In the genomic region with DNA sequence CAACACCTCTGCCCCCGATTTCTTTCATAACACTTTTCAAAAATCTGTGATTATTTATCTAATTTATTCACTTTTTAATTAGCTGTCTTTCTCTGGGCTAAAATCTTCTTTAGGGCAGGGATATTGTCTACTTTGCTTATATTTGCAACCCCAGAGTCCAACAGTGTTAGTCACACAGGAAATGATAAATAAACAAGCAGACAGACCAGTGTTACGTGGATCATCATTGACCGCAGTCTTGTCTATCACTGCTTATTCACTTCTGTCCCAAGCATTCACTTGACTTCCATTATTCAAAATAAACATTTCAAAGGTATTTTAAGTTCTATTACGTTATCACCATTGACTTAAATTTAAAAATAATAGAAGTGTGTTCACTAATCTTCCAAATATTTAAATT, we compare ENCODE assay signal across 16 cellular contexts.
DNase-seq lines count a peak whose midpoint lies in the region; ATAC-seq and TF ChIP-seq lines count a peak whose summit lies in the region.
"Had no signal": no experiment of that assay in that cellular context is flagged by ENCODE, and none has a peak within 500 bp of the region (broad histone marks: within the 10 kb centered on the region; RNA-seq: fewer than 3 reads in every experiment).

No MANE protein-coding gene starts in this region.

- BruUV-seq in HCT116 (replicated peaks; lab: Mats Ljungman, UMichigan): no TSS peak

- H3K27me3 ChIP-seq in HCT116 (ENCODE audit: insufficient read depth, low read length): no peaks in the 10 kb centered on the region
- no peaks in the 10 kb centered on the region for H3K27me3 ChIP-seq in foreskin keratinocyte
- H3K27me3 ChIP-seq: upper lobe of right lung had no signal

- ATAC-seq in HCT116: peak; percentile 76
- ATAC-seq in foreskin keratinocyte: peak; percentile 99
- no peak for ATAC-seq in HG03565 (IDR thresholded peaks at IDR 0.05; ENCODE audit: unreplicated experiment)
- ATAC-seq: natural killer cell treated with Interleukin-12 subunit alpha and Interleukin-12 subunit beta and Interleukin-15 and Interleukin-18, amount 100 ng/mL, for 72 hours; upper lobe of right lung had no signal

- TF ChIP-seq CTCF in HCT116 (IDR thresholded peaks at IDR 0.05 in 2 of 3, conservative IDR thresholded peaks at IDR 0.05 in 1 of 3; ENCODE audit: borderline replicate concordance in 1 of 3, insufficient read depth in 1 of 3, low read depth in 2 of 3, low read length in 2 of 3): no peak
- no peak for TF ChIP-seq CTCF in foreskin keratinocyte (conservative IDR thresholded peaks at IDR 0.05)

- H3K36me3 ChIP-seq in HCT116 (ENCODE audit: control insufficient read depth in 1 of 2, insufficient read depth in 2 of 2, low read length in 2 of 2): no peaks in the 10 kb centered on the region
- H3K36me3 ChIP-seq: upper lobe of right lung had no signal

- no peaks in the 10 kb centered on the region for H4K20me1 ChIP-seq in HCT116 (ENCODE audit: insufficient read depth)

- H3K9me2 ChIP-seq in HCT116 (ENCODE audit: insufficient read depth): no peaks in the 10 kb centered on the region

- no peak for TF ChIP-seq POLR2A in HCT116 (IDR thresholded peaks at IDR 0.05; ENCODE audit: borderline replicate concordance, extremely low read depth, insufficient read depth, insufficient read length)

- intact Hi-C loops in HCT116 (cut with micrococcal nuclease): no loop called here

- CTCF ChIA-PET in HCT116 (lab: Charles Lee): no interaction called here

- H3K27ac ChIP-seq in HCT116 (ENCODE audit: low read depth, low read length) (no peak overlapping the region), foreskin keratinocyte (no peak overlapping the region)
- H3K27ac ChIP-seq: upper lobe of right lung had no signal

- no peaks in the 10 kb centered on the region for H3K79me2 ChIP-seq in HCT116 (ENCODE audit: insufficient read depth, low read length)

- TF ChIP-seq RAD21 in HCT116 (IDR thresholded peaks at IDR 0.05; ENCODE audit: low read depth): no peak

- POLR2A ChIA-PET in HCT116 (lab: Charles Lee): no interaction called here

- peak; percentile 94 for DNase-seq in A172 (ENCODE audit: low spot score)
- DNase-seq in HCT116 (ENCODE audit: low read depth, low spot score): no peak
- peak; percentile 42 for DNase-seq in SW480 (ENCODE audit: low spot score)
- peak; percentile 64 to 83 for DNase-seq in foreskin keratinocyte
- DNase-seq in retina: no peak
- DNase-seq in activated CD4-positive, alpha-beta T cell treated with anti-CD3 and anti-CD28 coated beads, Interleukin-2, amount 50 U/mL, for 1 hour: no peak
- no peak for DNase-seq in NCI-H1417 (lab: John Stamatoyannopoulos, UW)
- DNase-seq: activated CD8-positive, alpha-beta memory T cell treated with anti-CD3 and anti-CD28 coated beads for 24 hours; CD4-positive, alpha-beta T cell; cerebellar nuclear complex; NCI-H748 treated with DMSO at 0.1 percent for 48 hours; stimulated activated naive CD4-positive, alpha-beta T cell treated with Interleukin-2 at 50 U/mL for 16 hours; T-helper 1 cell; upper lobe of right lung had no signal

- RAD21 ChIA-PET in HCT116 (lab: Charles Lee; ENCODE audit: low non-redundant PET in 1 of 2, low total read pairs in 2 of 2, uncharacterized antibody in 2 of 2, unreplicated experiment in 2 of 2): no interaction called here

- peak overlapping the region; percentile 50 for H3K4me2 ChIP-seq in HCT116 (ENCODE audit: low read length)

- H3K4me1 ChIP-seq in HCT116 (ENCODE audit: control insufficient read depth in 1 of 2, insufficient read depth in 2 of 2, low read length in 2 of 2): peaks cover 0 to 18% of the 10 kb centered on the region in 2 experiments; a peak in 2 of 4 replicates
- H3K4me1 ChIP-seq in foreskin keratinocyte: peaks cover 26% of the 10 kb centered on the region
- H3K4me1 ChIP-seq: upper lobe of right lung had no signal

- H3K9ac ChIP-seq in HCT116 (ENCODE audit: low read length): no peak overlapping the region

- H3K4me3 ChIP-seq in HCT116 (replicated peaks in 1 of 2; ENCODE audit: low read depth in 1 of 2, low read length in 2 of 2): no peak overlapping the region
- H3K4me3 ChIP-seq: upper lobe of right lung had no signal

- H2AFZ ChIP-seq in HCT116 (ENCODE audit: low read depth, low read length, poor library complexity, severe bottlenecking): peak overlapping the region; percentile 64

- no peaks in the 10 kb centered on the region for H3K9me3 ChIP-seq in HCT116 (ENCODE audit: control insufficient read depth in 1 of 2, insufficient read depth in 1 of 2, low read depth in 1 of 2, low read length in 2 of 2)
- H3K9me3 ChIP-seq: upper lobe of right lung had no signal

TF ChIP-seq in HCT116, 20 proteins besides CTCF, POLR2A, EP300 and RAD21:
- TF ChIP-seq FOSL1 (IDR thresholded peaks at IDR 0.05; ENCODE audit: low read depth) (peak; percentile 55), SP1 (IDR thresholded peaks at IDR 0.05; ENCODE audit: low read depth) (peak; percentile 35; the same call in 1 of the 2 replicates), JUND (IDR thresholded peaks at IDR 0.05) (0 out of 2 replicates have a peak, but pooled peaks have one; percentile 34), EGR1 (IDR thresholded peaks at IDR 0.05; ENCODE audit: low read depth) (no peak)
- TF ChIP-seq, protein P1, sequence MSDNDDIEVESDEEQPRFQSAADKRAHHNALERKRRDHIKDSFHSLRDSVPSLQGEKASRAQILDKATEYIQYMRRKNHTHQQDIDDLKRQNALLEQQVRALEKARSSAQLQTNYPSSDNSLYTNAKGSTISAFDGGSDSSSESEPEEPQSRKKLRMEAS (IDR thresholded peaks at IDR 0.05): no peak
TF ChIP-seq in HCT116: peak in this region for 3.

Comparison
In these comparisons a context has a peak if more than half of its experiments do, and no peak if none do; other contexts are left out.
1. DNase-seq: peak in A172 (single experiment), SW480 (single experiment) and foreskin keratinocyte (2 of 2); none in HCT116 (single experiment), retina (single experiment), activated CD4-positive, alpha-beta T cell treated with anti-CD3 and anti-CD28 coated beads, Interleukin-2, amount 50 U/mL, for 1 hour (single experiment) and NCI-H1417 (0 of 3).